ENCODE assay signal across 1 cellular context in the genomic region with DNA sequence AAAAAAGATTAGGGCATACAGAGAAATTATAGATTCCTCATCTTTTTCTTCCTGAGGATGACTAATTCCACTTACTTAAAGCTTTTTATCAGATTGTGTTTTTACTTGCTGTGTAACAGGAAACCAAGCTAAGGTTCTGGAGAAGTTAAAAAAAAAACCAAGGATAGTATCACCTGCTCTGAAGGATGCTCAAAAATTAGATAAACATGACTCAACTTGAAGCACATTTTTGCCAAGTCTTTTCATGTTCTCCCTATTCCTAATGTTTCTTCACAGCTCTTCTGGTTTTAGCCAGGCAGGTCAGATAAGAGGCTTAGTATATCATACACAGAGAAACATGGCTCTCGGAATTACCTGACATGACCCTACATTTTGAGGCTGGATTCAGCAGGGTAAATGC.
TF ChIP-seq lines count a peak whose summit lies in the region.

No MANE protein-coding gene starts in this region.

TF ChIP-seq in WTC11, 78 proteins besides CTCF, POLR2A, EP300 and RAD21 (continued from another document):
- TF ChIP-seq ZSCAN18 (CRISPR knock-in tag; IDR thresholded peaks at IDR 0.05) (no peak), EMX1 (CRISPR knock-in tag; IDR thresholded peaks at IDR 0.05) (no peak), SMAD3 (CRISPR knock-in tag; IDR thresholded peaks at IDR 0.05; ENCODE audit: borderline replicate concordance) (no peak), JUN (CRISPR knock-in tag; IDR thresholded peaks at IDR 0.05) (no peak)
TF ChIP-seq in WTC11: peak in this region for 0.
